28 cellular contexts compared by ENCODE assay signal in the genomic region with DNA sequence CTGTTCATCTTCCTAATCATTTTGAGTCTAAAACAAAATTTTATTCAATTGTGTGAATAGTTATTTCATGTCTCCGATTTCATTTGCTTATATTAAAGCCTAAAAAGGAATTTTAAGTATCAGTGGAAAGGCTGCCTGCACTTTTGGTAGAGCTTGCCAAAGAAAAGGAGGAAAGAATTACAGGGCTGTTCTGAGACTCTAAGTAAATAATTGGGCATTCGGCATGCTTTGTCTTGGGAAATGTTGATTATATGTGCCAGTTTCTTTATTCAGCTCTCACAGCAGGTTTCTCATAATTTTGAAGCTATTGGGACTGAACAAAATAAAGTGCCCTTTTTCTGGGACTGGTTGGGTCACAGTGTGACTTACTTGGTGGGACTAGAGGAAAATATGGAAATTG.
DNase-seq lines count a peak whose midpoint lies in the region; ATAC-seq and TF ChIP-seq lines count a peak whose summit lies in the region.
"Had no signal": no experiment of that assay in that cellular context is flagged by ENCODE, and none has a peak within 500 bp of the region (broad histone marks: within the 10 kb centered on the region; RNA-seq: fewer than 3 reads in every experiment).

No MANE protein-coding gene starts in this region.

- no peaks in the 10 kb centered on the region for H3K27me3 ChIP-seq in esophagus muscularis mucosa
- H3K27me3 ChIP-seq in uterus, result no peaks in the 10 kb centered on the region
- H3K27me3 ChIP-seq: body of pancreas, right lobe of liver, tibial nerve had no signal

- no peak for TF ChIP-seq EP300 in esophagus muscularis mucosa (IDR thresholded peaks at IDR 0.05)

- TF ChIP-seq POLR2A in esophagus muscularis mucosa (IDR thresholded peaks at IDR 0.05; ENCODE audit: low read depth) (no peak), uterus (IDR thresholded peaks at IDR 0.05) (no peak)

- TF ChIP-seq CTCF in VCaP (conservative IDR thresholded peaks at IDR 0.05) (no peak), esophagus muscularis mucosa (IDR thresholded peaks at IDR 0.05) (no peak), uterus (IDR thresholded peaks at IDR 0.05) (no peak)

- DNase-seq in DMS79 treated with DMSO at 0.1 percent for 48 hours (lab: John Stamatoyannopoulos, UW) (peak; percentile 1), DMS79 (lab: John Stamatoyannopoulos, UW) (no peak), esophagus muscularis mucosa (ENCODE audit: extremely low spot score) (peak; percentile 37), uterus (no peak), NCI-H1436 (lab: John Stamatoyannopoulos, UW) (no peak)
- DNase-seq: activated CD4-positive, alpha-beta T cell treated with anti-CD3 and anti-CD28 coated beads, Interleukin-2, amount 50 U/mL, for 1 hour; activated CD8-positive, alpha-beta memory T cell treated with anti-CD3 and anti-CD28 coated beads, Interleukin-2, amount 50 U/mL, for 48 hours; activated naive CD8-positive, alpha-beta T cell treated with anti-CD3 and anti-CD28 coated beads for 36 hours; body of pancreas; CD4-positive, alpha-beta memory T cell; cortex of kidney; DMS153; GF-D8; GOT3; NCI-H187; NK-92 treated with Interleukin-12 subunit alpha and Interleukin-12 subunit beta, amount 100 ng/mL, for 24 hours; PC-9; right lobe of liver; SHP77 treated with DMSO at 0.1 percent for 48 hours; stimulated activated naive CD8-positive, alpha-beta T cell treated with anti-CD3 and anti-CD28 coated beads, Interleukin-15, Interleukin-2, amounts not matched to agents 100 U/mL and 50 U/mL, for 24 hours; T-helper 9 cell had no signal

- intact Hi-C loops in esophagus muscularis mucosa (cut with DNase I) (no loop called here), uterus (cut with DNase I; ENCODE audit: low total_unique reads) (no loop called here)

- H3K27ac ChIP-seq in VCaP, result peak overlapping the region; percentile 47
- no peak overlapping the region for H3K27ac ChIP-seq in esophagus muscularis mucosa (replicated peaks in 1 of 4)
- H3K27ac ChIP-seq in temporal lobe (ENCODE audit: low read depth, low read length), result peak overlapping the region; percentile 20
- no peak overlapping the region for H3K27ac ChIP-seq in uterus
- H3K27ac ChIP-seq: 22Rv1, body of pancreas, parathyroid adenoma, PC-9, right lobe of liver, tibial nerve had no signal

- ATAC-seq in GM18511 (IDR thresholded peaks at IDR 0.05; ENCODE audit: unreplicated experiment), result no peak
- ATAC-seq: body of pancreas; natural killer cell treated with Interleukin-12 subunit alpha and Interleukin-12 subunit beta and Interleukin-15 and Interleukin-18, amount 100 ng/mL, for 72 hours; stimulated activated naive CD8-positive, alpha-beta T cell treated with anti-CD3 and anti-CD28 coated beads, Interleukin-15, Interleukin-2, amounts not matched to agents 100 U/mL and 50 U/mL, for 24 hours had no signal

- H3K4me1 ChIP-seq in esophagus muscularis mucosa, result peaks cover 0 to 11% (median 9%) of the 10 kb centered on the region in 4 donors
- no peaks in the 10 kb centered on the region for H3K4me1 ChIP-seq in uterus
- H3K4me1 ChIP-seq: body of pancreas, parathyroid adenoma had no signal

- WGBS in esophagus muscularis mucosa, result 30% methylated on average over 2 of the region's 2 CpGs

- H3K4me3 ChIP-seq in esophagus muscularis mucosa (no peak overlapping the region), uterus (no peak overlapping the region)
- H3K4me3 ChIP-seq: body of pancreas, PC-9, right lobe of liver, tibial nerve had no signal

- no peaks in the 10 kb centered on the region for H3K9me3 ChIP-seq in esophagus muscularis mucosa
- H3K9me3 ChIP-seq in uterus, result no peaks in the 10 kb centered on the region
- H3K9me3 ChIP-seq: body of pancreas, right lobe of liver, tibial nerve had no signal

- H3K36me3 ChIP-seq in esophagus muscularis mucosa (no peaks in the 10 kb centered on the region), uterus (no peaks in the 10 kb centered on the region)
- H3K36me3 ChIP-seq: right lobe of liver, tibial nerve had no signal

Comparison
In these comparisons a context has a peak if more than half of its experiments do, and no peak if none do; other contexts are left out.
1. DNase-seq: peak in DMS79 treated with DMSO at 0.1 percent for 48 hours (single experiment) and esophagus muscularis mucosa (single experiment); none in DMS79 (single experiment), uterus (0 of 2) and NCI-H1436 (single experiment).
2. H3K27ac ChIP-seq: peak in VCaP (single experiment) and temporal lobe (single experiment); none in esophagus muscularis mucosa (0 of 4) and uterus (0 of 2).